Comparison of ENCODE assay signal across 14 cellular contexts in the genomic region with DNA sequence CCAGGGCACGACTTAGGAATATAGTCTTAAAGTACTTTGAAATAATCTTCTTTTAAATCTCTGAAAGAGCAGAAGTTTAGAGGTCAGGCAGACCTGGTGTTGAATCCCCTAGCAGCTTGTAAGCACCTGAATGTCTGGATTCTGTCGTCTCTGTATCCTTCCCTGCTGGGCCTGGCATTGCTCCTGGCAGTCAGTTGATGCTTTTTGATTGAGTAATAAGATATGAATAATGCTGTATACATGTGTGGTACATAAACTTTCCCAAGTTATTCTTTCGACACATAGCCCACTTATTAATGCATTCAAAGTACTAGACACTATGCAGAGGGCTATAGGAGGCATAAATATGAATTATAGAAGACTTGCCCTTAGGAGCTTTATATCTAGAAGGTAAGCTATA. TPM values are rescaled to one million over a fixed set of nuclear protein-coding genes. Genes with fewer than 3 reads are reported as not detected.
DNase-seq lines count a peak whose midpoint lies in the region; ATAC-seq and TF ChIP-seq lines count a peak whose summit lies in the region.
"Had no signal": no experiment of that assay in that cellular context is flagged by ENCODE, and none has a peak within 500 bp of the region (broad histone marks: within the 10 kb centered on the region; RNA-seq: fewer than 3 reads in every experiment).

No MANE protein-coding gene starts in this region.

- intact Hi-C loops in PC-3 (cut with micrococcal nuclease) = no loop called here
- intact Hi-C loops in mammary epithelial cell (cut with micrococcal nuclease) = loop anchor here (1.0 kb wide), 1 partner anchor 11 kb away; no protein-coding TSS in a partner anchor

- H3K27me3 ChIP-seq in PC-3 (ENCODE audit: low read length) (no peaks in the 10 kb centered on the region), mammary epithelial cell (ENCODE audit: insufficient read depth, low read length) (no peaks in the 10 kb centered on the region), osteoblast (ENCODE audit: insufficient read depth, low read length) (no peaks in the 10 kb centered on the region)

- WGBS in mammary epithelial cell (ENCODE audit: low coverage, missing lambda C conversion rate) = 38% methylated on average over 3 of the region's 3 CpGs

- no peak overlapping the region for H3K4me3 Mint-ChIP-seq in activated T-cell treated with anti-CD3 and anti-CD28 coated beads, Interleukin-2, amount 50 U/mL, for 24 hours

- no peak overlapping the region for H2AFZ ChIP-seq in PC-3 (ENCODE audit: low read length)
- no peak overlapping the region for H2AFZ ChIP-seq in mammary epithelial cell (ENCODE audit: low read depth, low read length)
- H2AFZ ChIP-seq in osteoblast (ENCODE audit: low read length) = no peak overlapping the region

- H3K4me1 Mint-ChIP-seq in activated T-cell treated with anti-CD3 and anti-CD28 coated beads, Interleukin-2, amount 50 U/mL, for 24 hours (ENCODE audit: low read depth) = peaks cover 89% of the 10 kb centered on the region

- dilution Hi-C loops in mammary epithelial cell (cut with HindIII; ENCODE audit: low sequenced_read_pairs) = no loop called here

- H3K79me2 ChIP-seq in PC-3 (ENCODE audit: low read length) = no peaks in the 10 kb centered on the region
- no peaks in the 10 kb centered on the region for H3K79me2 ChIP-seq in mammary epithelial cell (ENCODE audit: insufficient read depth, low read length)
- H3K79me2 ChIP-seq in osteoblast (ENCODE audit: insufficient read depth, low read length) = no peaks in the 10 kb centered on the region

- peaks cover 3% of the 10 kb centered on the region for H3F3A ChIP-seq in PC-3 (ENCODE audit: low read length, unreplicated experiment)

- no peaks in the 10 kb centered on the region for H3K9me2 ChIP-seq in PC-3 (replicated peaks; ENCODE audit: low read length)

- in situ Hi-C loops in mammary epithelial cell (cut with MboI; ENCODE audit: low sequenced_read_pairs in 2 of 2) = no loop called here

- H3K27ac Mint-ChIP-seq in activated T-cell treated with anti-CD3 and anti-CD28 coated beads, Interleukin-2, amount 50 U/mL, for 24 hours = peak overlapping the region; percentile 88

- no peaks in the 10 kb centered on the region for H4K20me1 ChIP-seq in PC-3 (ENCODE audit: low read length)
- H4K20me1 ChIP-seq in mammary epithelial cell (ENCODE audit: insufficient read depth, low read length) = no peaks in the 10 kb centered on the region
- peaks cover 4% of the 10 kb centered on the region for H4K20me1 ChIP-seq in osteoblast (ENCODE audit: insufficient read depth, low read length)

- H3K9me3 ChIP-seq in PC-3 (ENCODE audit: low read length) (no peaks in the 10 kb centered on the region), mammary epithelial cell (replicated peaks; ENCODE audit: insufficient read depth, low read length) (no peaks in the 10 kb centered on the region), osteoblast (ENCODE audit: low read depth, low read length) (no peaks in the 10 kb centered on the region)
- H3K9me3 ChIP-seq: psoas muscle had no signal

- TF ChIP-seq CTCF in PC-3 (conservative IDR thresholded peaks at IDR 0.05; ENCODE audit: low read depth, low read length) (no peak), mammary epithelial cell (conservative IDR thresholded peaks at IDR 0.05 in 1 of 2, IDR thresholded peaks at IDR 0.05 in 1 of 2; ENCODE audit: extremely low read depth in 1 of 2, insufficient read depth in 1 of 2, low read depth in 1 of 2, low read length in 2 of 2) (no peak), osteoblast (IDR thresholded peaks at IDR 0.05; ENCODE audit: extremely low read depth, low read depth, low read length) (no peak)

- H3K27ac ChIP-seq in PC-3 (ENCODE audit: low read length) (no peak overlapping the region), mammary epithelial cell (ENCODE audit: insufficient read depth, low read depth, low read length) (no peak overlapping the region), osteoblast (ENCODE audit: low read depth, low read length) (peak overlapping the region; percentile 52)
- H3K27ac ChIP-seq: psoas muscle had no signal

- H3K4me1 ChIP-seq in PC-3 (ENCODE audit: insufficient read depth, low read length) (peaks cover 20% of the 10 kb centered on the region), mammary epithelial cell (ENCODE audit: insufficient read depth, low read length) (peaks cover 16% of the 10 kb centered on the region), osteoblast (ENCODE audit: insufficient read depth, low read length) (peaks cover 14% of the 10 kb centered on the region)
- H3K4me1 ChIP-seq: psoas muscle had no signal

- peak; percentile 17 for DNase-seq in activated T-cell treated with anti-CD3 and anti-CD28 coated beads, Interleukin-2, amount 50 U/mL, for 24 hours
- no peak for DNase-seq in activated T-cell treated with anti-CD3 and anti-CD28 coated beads, Interleukin-2, amount 50 U/mL, for 1 hour
- DNase-seq in PC-3 (peak; percentile 40), mammary epithelial cell (peak; percentile 80), osteoblast (ENCODE audit: insufficient read length, low spot score, missing footprints) (no peak), GM19240 (ENCODE audit: insufficient read length, low spot score) (no peak), germinal center (ENCODE audit: low spot score) (no peak)
- DNase-seq: cerebellar nuclear complex, DMS53, GOT3, NCI-H1436 treated with DMSO at 0.1 percent for 48 hours, NCI-H526 treated with DMSO at 0.1 percent for 48 hours, psoas muscle had no signal

- H3K36me3 Mint-ChIP-seq in activated T-cell treated with anti-CD3 and anti-CD28 coated beads, Interleukin-2, amount 50 U/mL, for 24 hours (ENCODE audit: low read depth) = peaks cover 91% of the 10 kb centered on the region

- H3K9me3 Mint-ChIP-seq in activated T-cell treated with anti-CD3 and anti-CD28 coated beads, Interleukin-2, amount 50 U/mL, for 24 hours = no peaks in the 10 kb centered on the region

- no peaks in the 10 kb centered on the region for H3K27me3 Mint-ChIP-seq in activated T-cell treated with anti-CD3 and anti-CD28 coated beads, Interleukin-2, amount 50 U/mL, for 24 hours

- ATAC-seq in PC-3 = peak; percentile 67
- ATAC-seq in GM19455 (IDR thresholded peaks at IDR 0.05; ENCODE audit: unreplicated experiment) = no peak
- ATAC-seq: psoas muscle had no signal

- H3K36me3 ChIP-seq in PC-3 (ENCODE audit: low read depth, low read length) = no peaks in the 10 kb centered on the region
- H3K36me3 ChIP-seq in mammary epithelial cell (ENCODE audit: insufficient read depth, low read length) = no peaks in the 10 kb centered on the region
- H3K36me3 ChIP-seq in osteoblast (ENCODE audit: insufficient read depth, low read length) = peaks cover 15% of the 10 kb centered on the region

- POLR2A ChIA-PET in PC-3 (lab: Charles Lee; ENCODE audit: unreplicated experiment) = no interaction called here

- no peak overlapping the region for H3K4me2 ChIP-seq in PC-3 (ENCODE audit: low read length)
- H3K4me2 ChIP-seq in mammary epithelial cell (ENCODE audit: insufficient read depth, low read depth, low read length) = no peak overlapping the region
- H3K4me2 ChIP-seq in osteoblast (ENCODE audit: insufficient read depth, low read length) = peak overlapping the region; percentile 15

- CTCF ChIA-PET in PC-3 (lab: Charles Lee) (interaction anchor here (0.5 kb wide), 1 partner anchor 13 kb away, joined by 15 read pairs; no protein-coding TSS in a partner anchor), mammary epithelial cell (lab: Charles Lee; ENCODE audit: low non-redundant PET) (interaction anchor here (0.6 kb wide), 1 partner anchor 24 kb away, joined by 3 read pairs; no protein-coding TSS in a partner anchor)

- H3K9ac ChIP-seq in PC-3 (ENCODE audit: low read length) (no peak overlapping the region), mammary epithelial cell (ENCODE audit: insufficient read depth, low read length) (no peak overlapping the region)

- H3K4me3 ChIP-seq in PC-3 (ENCODE audit: low read length) (no peak overlapping the region), mammary epithelial cell (replicated peaks in 1 of 3; ENCODE audit: insufficient read depth in 1 of 3, low read depth in 2 of 3, low read length in 3 of 3) (no peak overlapping the region), osteoblast (ENCODE audit: insufficient read depth, low read length) (no peak overlapping the region)
- H3K4me3 ChIP-seq: psoas muscle had no signal

- BruUV-seq in PC-3 (replicated peaks; lab: Mats Ljungman, UMichigan) (no TSS peak), mammary epithelial cell (replicated peaks; lab: Mats Ljungman, UMichigan) (no TSS peak)

RNA-seq across cellular contexts. Expression of a gene that starts 31.4 kb away (rescaled TPM):
- 26.5 and 31.7 TPM in 2 replicates for total RNA-seq in PC-3 (2014; rRNA removed)
- 10 to 100 TPM; 11.8 to 38.9 TPM for total RNA-seq in mammary epithelial cell
- 20.4 TPM for polyA plus RNA-seq in mammary epithelial cell
- polyA minus RNA-seq in mammary epithelial cell = 31.2 TPM
- 16.6 and 17.4 TPM in 2 replicates for total RNA-seq in osteoblast

Comparison
In these comparisons a context has a peak if more than half of its experiments do, and no peak if none do; other contexts are left out.
1. DNase-seq: peak in activated T-cell treated with anti-CD3 and anti-CD28 coated beads, Interleukin-2, amount 50 U/mL, for 24 hours (single experiment), PC-3 (single experiment) and mammary epithelial cell (single experiment); none in activated T-cell treated with anti-CD3 and anti-CD28 coated beads, Interleukin-2, amount 50 U/mL, for 1 hour (single experiment), osteoblast (single experiment), GM19240 (single experiment) and germinal center (single experiment).